In genomic region chr14:100824156-100824555, GRCh38 we compare ENCODE assay signal across 10 cellular contexts. TPM values are rescaled to one million over a fixed set of nuclear protein-coding genes. Genes with fewer than 3 reads are reported as not detected.
A peak's percentile ranks its signal among the peaks of the same experiment; 100 is the strongest.
DNase-seq lines count a peak whose midpoint lies in the region; ATAC-seq and TF ChIP-seq lines count a peak whose summit lies in the region.
"Had no signal": no experiment of that assay in that cellular context is flagged by ENCODE, and none has a peak within 500 bp of the region (broad histone marks: within the 10 kb centered on the region; RNA-seq: fewer than 3 reads in every experiment).

No MANE protein-coding gene starts in this region.

- ATAC-seq in heart left ventricle (peak in 3 of 4 donors; percentile 72 to 82 (median 72)), GM18873 (IDR thresholded peaks at IDR 0.05; ENCODE audit: low FRiP score, unreplicated experiment) (no peak)

- no peak for TF ChIP-seq POLR2A in heart left ventricle (IDR thresholded peaks at IDR 0.05)

- peaks cover 0 to 7% (median 0%) of the 10 kb centered on the region in 12 donors for H3K9me3 ChIP-seq in heart left ventricle

- WGBS in heart left ventricle, 4 donors = 33 to 43% (median 38%) methylated on average over 3 to 30 of the region's 30 CpGs

- H3K4me3 ChIP-seq in heart left ventricle = no peak overlapping the region
- H3K4me3 ChIP-seq: BLaER1 treated with 17β-estradiol and CSF1 and Interleukin-3, amounts not matched to agents 10 nM and 100 nM had no signal

- TF ChIP-seq CTCF in heart left ventricle (IDR thresholded peaks at IDR 0.05) = no peak

- peak; percentile 54 for DNase-seq in D341Med (ENCODE audit: low spot score)
- peak in 40 of 56 donors; percentile 12 to 78 (median 50) for DNase-seq in amygdala (lab: John Stamatoyannopoulos, UW)
- peak; percentile 37 to 74 (median 52) for DNase-seq in heart left ventricle
- DNase-seq in nucleus accumbens (lab: John Stamatoyannopoulos, UW) = peak in 50 of 56 donors; percentile 12 to 87 (median 54)
- no peak for DNase-seq in NCI-H748 treated with DMSO at 0.1 percent for 48 hours (lab: John Stamatoyannopoulos, UW)
- no peak for DNase-seq in SW480 (ENCODE audit: low spot score)
- DNase-seq in T-helper 9 cell = no peak
- DNase-seq: NCI-H69 had no signal

- peaks cover 9 to 63% (median 39%) of the 10 kb centered on the region in 9 donors for H3K27me3 ChIP-seq in heart left ventricle
- H3K27me3 ChIP-seq: BLaER1 treated with 17β-estradiol and CSF1 and Interleukin-3, amounts not matched to agents 10 nM and 100 nM had no signal

- no peaks in the 10 kb centered on the region for H3K4me1 ChIP-seq in heart left ventricle

- H3K27ac ChIP-seq in heart left ventricle = no peak overlapping the region
- H3K27ac ChIP-seq: BLaER1 treated with 17β-estradiol and CSF1 and Interleukin-3, amounts not matched to agents 10 nM and 100 nM had no signal

- intact Hi-C loops in heart left ventricle (cut with DNase I) = loop anchor here in 2 of 10 donors (10.0 kb wide), 1 partner anchor 149 kb away; no protein-coding TSS in a partner anchor

- no peaks in the 10 kb centered on the region for H3K36me3 ChIP-seq in heart left ventricle
- H3K36me3 ChIP-seq: BLaER1 treated with 17β-estradiol and CSF1 and Interleukin-3, amounts not matched to agents 10 nM and 100 nM had no signal

RNA-seq across cellular contexts. Expression of gene MEG3, which starts 1.8 kb away (rescaled TPM):
- 10 to 100 TPM in 4 of 9 donors, 1 to 10 TPM in 5; 3.6 to 37.7 (median 9.9) TPM for total RNA-seq in heart left ventricle
- polyA plus RNA-seq in heart left ventricle = 10 to 100 TPM in 1 of 2 donors, 1 to 10 TPM in 1; 5.6 to 36.7 TPM

Comparison
In these comparisons a context has a peak if more than half of its experiments do, and no peak if none do; other contexts are left out.
1. DNase-seq: peak in D341Med (single experiment), amygdala (40 of 56), heart left ventricle (5 of 5) and nucleus accumbens (50 of 56); none in NCI-H748 treated with DMSO at 0.1 percent for 48 hours (single experiment), SW480 (single experiment) and T-helper 9 cell (single experiment).